ENCODE assay signal across 25 cellular contexts in genomic region chr3:179599531-179599930, GRCh38.
"Had no signal": no experiment of that assay in that cellular context is flagged by ENCODE, and none has a peak within 500 bp of the region (broad histone marks: within the 10 kb centered on the region; RNA-seq: fewer than 3 reads in every experiment).

No MANE protein-coding gene starts in this region.

- DNase-seq: activated B cell treated with CpG ODN at 0.5 μM for 24 hours; activated CD4-positive, alpha-beta T cell treated with anti-CD3 and anti-CD28 coated beads for 1 hour; activated CD4-positive, alpha-beta T cell treated with anti-CD3 and anti-CD28 coated beads, Interleukin-2, amount 10 ng/mL, durations not matched to agents 24 days and 14 days; activated CD4-positive, alpha-beta T cell treated with anti-CD3 and anti-CD28 coated beads, Interleukin-2, amount 50 U/mL, for 48 hours; activated CD8-positive, alpha-beta memory T cell treated with anti-CD3 and anti-CD28 coated beads, Interleukin-2, amount 10 ng/mL, durations not matched to agents 7 days and 5 days; activated effector memory CD4-positive, alpha-beta T cell treated with Interleukin-2 at 50 U/mL for 16 hours; activated naive CD4-positive, alpha-beta T cell; activated T-cell treated with anti-CD3 and anti-CD28 coated beads, Interleukin-2, amount 50 U/mL, for 24 hours; aorta; body of pancreas; central memory CD4-positive, alpha-beta T cell; NCI-H1105 treated with DMSO at 0.1 percent for 48 hours; NCI-H1436 treated with DMSO at 0.1 percent for 48 hours; NCI-H187; NCI-H2081; NCI-H510A treated with DMSO at 0.1 percent for 48 hours; SHP77; T-helper 17 cell; T-helper 9 cell had no signal

- H3K4me1 ChIP-seq: SJSA1 had no signal

- FAIRE-seq: bronchial epithelial cell, RCC 7860, TTC549 had no signal

- H3K4me3 Mint-ChIP-seq: activated B cell treated with CpG ODN at 0.5 μM for 24 hours; activated CD4-positive, alpha-beta T cell treated with anti-CD3 and anti-CD28 coated beads, Interleukin-2, amount 10 ng/mL, durations not matched to agents 24 days and 14 days; activated CD8-positive, alpha-beta memory T cell treated with anti-CD3 and anti-CD28 coated beads, Interleukin-2, amount 10 ng/mL, durations not matched to agents 7 days and 5 days; activated naive CD4-positive, alpha-beta T cell treated with anti-CD3 and anti-CD28 coated beads, Interleukin-2, amount 50 U/mL, for 24 hours; activated T-cell treated with anti-CD3 and anti-CD28 coated beads, Interleukin-2, amount 50 U/mL, for 24 hours; activated T-helper 1 cell treated with anti-CD3 and anti-CD28 coated beads, Interleukin-12 subunit alpha, Interleukin-12 subunit beta, Interleukin-2, Interleukin-4 antibody, amounts not matched to agents 30 ng/mL and 10 ng/mL and 1 ng/mL, durations not matched to agents 14 hours and 24 hours and 36 hours; T-helper 17 cell had no signal

- H3K27me3 ChIP-seq: body of pancreas, SJSA1 had no signal

- ATAC-seq: activated CD8-positive, alpha-beta memory T cell treated with anti-CD3 and anti-CD28 coated beads, Interleukin-2, amount 10 ng/mL, durations not matched to agents 7 days and 5 days; body of pancreas; T-helper 17 cell had no signal

- H3K27ac ChIP-seq: body of pancreas, SJSA1 had no signal

- H3K27ac Mint-ChIP-seq: activated B cell treated with CpG ODN at 0.5 μM for 24 hours; activated CD4-positive, alpha-beta T cell treated with anti-CD3 and anti-CD28 coated beads, Interleukin-2, amount 10 ng/mL, durations not matched to agents 24 days and 14 days; activated CD8-positive, alpha-beta memory T cell treated with anti-CD3 and anti-CD28 coated beads, Interleukin-2, amount 10 ng/mL, durations not matched to agents 7 days and 5 days; activated naive CD4-positive, alpha-beta T cell treated with anti-CD3 and anti-CD28 coated beads, Interleukin-2, amount 50 U/mL, for 24 hours; activated T-cell treated with anti-CD3 and anti-CD28 coated beads, Interleukin-2, amount 50 U/mL, for 24 hours; activated T-helper 1 cell treated with anti-CD3 and anti-CD28 coated beads, Interleukin-12 subunit alpha, Interleukin-12 subunit beta, Interleukin-2, Interleukin-4 antibody, amounts not matched to agents 30 ng/mL and 10 ng/mL and 1 ng/mL, durations not matched to agents 14 hours and 24 hours and 36 hours; T-helper 17 cell had no signal

- H3K27me3 Mint-ChIP-seq: activated B cell treated with CpG ODN at 0.5 μM for 24 hours; activated CD4-positive, alpha-beta T cell treated with anti-CD3 and anti-CD28 coated beads, Interleukin-2, amount 10 ng/mL, durations not matched to agents 24 days and 14 days; activated CD8-positive, alpha-beta memory T cell treated with anti-CD3 and anti-CD28 coated beads, Interleukin-2, amount 10 ng/mL, durations not matched to agents 7 days and 5 days; activated naive CD4-positive, alpha-beta T cell treated with anti-CD3 and anti-CD28 coated beads, Interleukin-2, amount 50 U/mL, for 24 hours; activated T-cell treated with anti-CD3 and anti-CD28 coated beads, Interleukin-2, amount 50 U/mL, for 24 hours; T-helper 17 cell had no signal

- H3K4me3 ChIP-seq: body of pancreas, SJSA1 had no signal

- H3K9me3 ChIP-seq: body of pancreas, SJSA1 had no signal

- H3K9me3 Mint-ChIP-seq: activated B cell treated with CpG ODN at 0.5 μM for 24 hours; activated CD4-positive, alpha-beta T cell treated with anti-CD3 and anti-CD28 coated beads, Interleukin-2, amount 10 ng/mL, durations not matched to agents 24 days and 14 days; activated naive CD4-positive, alpha-beta T cell treated with anti-CD3 and anti-CD28 coated beads, Interleukin-2, amount 50 U/mL, for 24 hours; activated T-cell treated with anti-CD3 and anti-CD28 coated beads, Interleukin-2, amount 50 U/mL, for 24 hours; activated T-helper 1 cell treated with anti-CD3 and anti-CD28 coated beads, Interleukin-12 subunit alpha, Interleukin-12 subunit beta, Interleukin-2, Interleukin-4 antibody, amounts not matched to agents 30 ng/mL and 10 ng/mL and 1 ng/mL, durations not matched to agents 14 hours and 24 hours and 36 hours had no signal
